25 cellular contexts compared by ENCODE assay signal in genomic region chr1:172373864-172374263, GRCh38. TPM values are rescaled to one million over a fixed set of nuclear protein-coding genes. Genes with fewer than 3 reads are reported as not detected.
DNase-seq lines count a peak whose midpoint lies in the region; ATAC-seq, FAIRE-seq and TF ChIP-seq lines count a peak whose summit lies in the region.
"Had no signal": no experiment of that assay in that cellular context is flagged by ENCODE, and none has a peak within 500 bp of the region (broad histone marks: within the 10 kb centered on the region; RNA-seq: fewer than 3 reads in every experiment).

No MANE protein-coding gene starts in this region.

- H3K36me3 ChIP-seq in ACC112 (ENCODE audit: insufficient read depth, low read length) (no peaks in the 10 kb centered on the region), Loucy (ENCODE audit: insufficient read depth, low read length) (no peaks in the 10 kb centered on the region), astrocyte (ENCODE audit: insufficient read depth, low read length) (no peaks in the 10 kb centered on the region), uterus (no peaks in the 10 kb centered on the region)
- H3K36me3 ChIP-seq: ascending aorta, esophagus squamous epithelium, right lobe of liver had no signal

- peak overlapping the region; percentile 93 for H2AFZ ChIP-seq in ACC112 (ENCODE audit: low read length, unreplicated experiment)
- peak overlapping the region; percentile 73 for H2AFZ ChIP-seq in Loucy (ENCODE audit: low read length)
- H2AFZ ChIP-seq in astrocyte (ENCODE audit: low read depth, low read length) = no peak overlapping the region

- H3K4me3 ChIP-seq in ACC112 (ENCODE audit: low read depth, low read length) = no peak overlapping the region
- H3K4me3 ChIP-seq in Loucy (ENCODE audit: low read length, poor library complexity, severe bottlenecking) = peak overlapping the region; percentile 4
- no peak overlapping the region for H3K4me3 ChIP-seq in astrocyte (ENCODE audit: insufficient read depth, low read depth, low read length)
- H3K4me3 ChIP-seq in fibroblast of villous mesenchyme (ENCODE audit: low read depth, low read length) = no peak overlapping the region
- H3K4me3 ChIP-seq in uterus = no peak overlapping the region
- H3K4me3 ChIP-seq: ascending aorta, esophagus squamous epithelium, right lobe of liver had no signal

- TF ChIP-seq CTCF in Loucy (conservative IDR thresholded peaks at IDR 0.05; ENCODE audit: low read length) (no peak), astrocyte (IDR thresholded peaks at IDR 0.05; ENCODE audit: insufficient read depth, low read depth, low read length) (no peak), fibroblast of villous mesenchyme (IDR thresholded peaks at IDR 0.05; ENCODE audit: insufficient read depth, low read depth, low read length) (no peak), uterus (IDR thresholded peaks at IDR 0.05) (no peak)

- peaks cover 15% of the 10 kb centered on the region for H3K4me1 ChIP-seq in ACC112 (ENCODE audit: control insufficient read depth, insufficient read depth, low read length, unreplicated experiment)
- H3K4me1 ChIP-seq in Loucy (ENCODE audit: insufficient read depth, low read length, poor library complexity, severe bottlenecking) = peaks cover 38% of the 10 kb centered on the region
- H3K4me1 ChIP-seq in astrocyte (ENCODE audit: insufficient read depth, low read length) = no peaks in the 10 kb centered on the region
- H3K4me1 ChIP-seq in uterus = no peaks in the 10 kb centered on the region
- H3K4me1 ChIP-seq: ascending aorta, esophagus squamous epithelium, right lobe of liver had no signal

- H3K4me3 Mint-ChIP-seq in astrocyte (ENCODE audit: unreplicated experiment) = no peak overlapping the region
- H3K4me3 Mint-ChIP-seq: activated naive CD4-positive, alpha-beta T cell treated with anti-CD3 and anti-CD28 coated beads, Interleukin-2, amount 10 ng/mL, durations not matched to agents 7 days and 5 days; type B pancreatic cell had no signal

- H3K27ac ChIP-seq in ACC112 (ENCODE audit: low read depth, low read length) (peak overlapping the region; percentile 4; the same call in 1 of the 2 replicates), astrocyte (ENCODE audit: low read depth, low read length) (no peak overlapping the region), uterus (no peak overlapping the region)
- H3K27ac ChIP-seq: ascending aorta, esophagus squamous epithelium, right lobe of liver had no signal

- H3F3A ChIP-seq in Loucy (ENCODE audit: low read depth) = no peaks in the 10 kb centered on the region

- H3K9me3 Mint-ChIP-seq in astrocyte (ENCODE audit: unreplicated experiment) = peaks cover 2% of the 10 kb centered on the region
- H3K9me3 Mint-ChIP-seq: type B pancreatic cell had no signal

- H4K20me1 ChIP-seq in Loucy (ENCODE audit: insufficient read depth, low read length, poor library complexity, severe bottlenecking) = no peaks in the 10 kb centered on the region
- no peaks in the 10 kb centered on the region for H4K20me1 ChIP-seq in astrocyte (ENCODE audit: insufficient read depth, low read length)

- H3K27me3 Mint-ChIP-seq in astrocyte (ENCODE audit: low read depth, unreplicated experiment) = no peaks in the 10 kb centered on the region
- H3K27me3 Mint-ChIP-seq: activated naive CD4-positive, alpha-beta T cell treated with anti-CD3 and anti-CD28 coated beads, Interleukin-2, amount 10 ng/mL, durations not matched to agents 7 days and 5 days; type B pancreatic cell had no signal

- H3K36me3 Mint-ChIP-seq in astrocyte (ENCODE audit: low read depth, unreplicated experiment) = peaks cover 2% of the 10 kb centered on the region

- DNase-seq in astrocyte (ENCODE audit: low read depth) = peak; percentile 52
- DNase-seq in fibroblast of villous mesenchyme (ENCODE audit: low read depth) = peak; percentile 55
- no peak for DNase-seq in uterus
- DNase-seq in NCI-H1930 (lab: John Stamatoyannopoulos, UW) = no peak
- DNase-seq: activated CD4-positive, CD25-positive, alpha-beta regulatory T cell treated with anti-CD3 and anti-CD28 coated beads, Interleukin-2, amount 50 U/mL, for 72 hours; activated CD8-positive, alpha-beta memory T cell treated with anti-CD3 and anti-CD28 coated beads for 24 hours; activated naive CD4-positive, alpha-beta T cell treated with anti-CD3 and anti-CD28 coated beads, Interleukin-2, amount 10 ng/mL, durations not matched to agents 7 days and 5 days; activated T-cell treated with anti-CD3 and anti-CD28 coated beads, Interleukin-2, amount 50 U/mL, for 48 hours; C1 segment of cervical spinal cord; DND-41; esophagus squamous epithelium; glutamatergic neuron; Karpas-422; NCI-H510A treated with DMSO at 0.1 percent for 48 hours; right lobe of liver; SHP77 had no signal

- no peak for ATAC-seq in GM19395 (IDR thresholded peaks at IDR 0.05; ENCODE audit: unreplicated experiment)
- ATAC-seq in HG03045 (IDR thresholded peaks at IDR 0.05; ENCODE audit: unreplicated experiment) = no peak
- ATAC-seq: right lobe of liver had no signal

- no peak for FAIRE-seq in astrocyte (lab: Jason Lieb, UNC)
- FAIRE-seq: colon, GM12891 had no signal

- H3K9me3 ChIP-seq in Loucy (ENCODE audit: insufficient read depth, low read depth, low read length) (no peaks in the 10 kb centered on the region), astrocyte (ENCODE audit: insufficient read depth, low read depth, low read length) (no peaks in the 10 kb centered on the region), uterus (no peaks in the 10 kb centered on the region)
- H3K9me3 ChIP-seq: ascending aorta, esophagus squamous epithelium, right lobe of liver had no signal

- intact Hi-C loops in uterus (cut with DNase I; ENCODE audit: low total_unique reads) = no loop called here

- H3K27me3 ChIP-seq in ACC112 (ENCODE audit: insufficient read depth, low read length) (no peaks in the 10 kb centered on the region), Loucy (ENCODE audit: insufficient read depth, low read length, poor library complexity, severe bottlenecking) (no peaks in the 10 kb centered on the region), astrocyte (ENCODE audit: insufficient read depth, low read length) (no peaks in the 10 kb centered on the region), uterus (no peaks in the 10 kb centered on the region)
- H3K27me3 ChIP-seq: ascending aorta, esophagus squamous epithelium, right lobe of liver had no signal

- H3K9ac ChIP-seq in Loucy (ENCODE audit: low read depth, low read length, poor library complexity, severe bottlenecking) (no peak overlapping the region), astrocyte (ENCODE audit: low read length) (no peak overlapping the region)

- H3K27ac Mint-ChIP-seq in astrocyte (ENCODE audit: unreplicated experiment) = peak overlapping the region; percentile 6
- H3K27ac Mint-ChIP-seq: activated naive CD4-positive, alpha-beta T cell treated with anti-CD3 and anti-CD28 coated beads, Interleukin-2, amount 10 ng/mL, durations not matched to agents 7 days and 5 days; type B pancreatic cell had no signal

- no peaks in the 10 kb centered on the region for H3K9me2 ChIP-seq in Loucy (replicated peaks; ENCODE audit: low read depth, low read length)

- no peak for TF ChIP-seq POLR2A in uterus (IDR thresholded peaks at IDR 0.05)

- H3K4me2 ChIP-seq in Loucy (ENCODE audit: low read depth, low read length, poor library complexity, severe bottlenecking) (peak overlapping the region; percentile 36), astrocyte (ENCODE audit: low read length) (no peak overlapping the region)

- H3K79me2 ChIP-seq in ACC112 (ENCODE audit: control insufficient read depth, insufficient read depth, low read length, unreplicated experiment) (no peaks in the 10 kb centered on the region), Loucy (ENCODE audit: insufficient read depth, low read length) (no peaks in the 10 kb centered on the region), astrocyte (ENCODE audit: insufficient read depth, low read length) (no peaks in the 10 kb centered on the region)

- H3K4me1 Mint-ChIP-seq in astrocyte (ENCODE audit: low read depth, unreplicated experiment) = peaks cover 12% of the 10 kb centered on the region

RNA-seq across cellular contexts. Expression of gene C1orf105, which starts 46.6 kb away (rescaled TPM):
- total RNA-seq in astrocyte (not detected in 2 replicates), fibroblast of villous mesenchyme (not detected in 2 replicates), uterus (not detected)
- total RNA-seq: ascending aorta, esophagus squamous epithelium, mononuclear cell had no signal

Comparison
In these comparisons a context has a peak if more than half of its experiments do, and no peak if none do; other contexts are left out.
1. DNase-seq: peak in astrocyte (single experiment) and fibroblast of villous mesenchyme (single experiment); none in uterus (0 of 2) and NCI-H1930 (0 of 2).